8 cellular contexts compared by ENCODE assay signal in the genomic region with DNA sequence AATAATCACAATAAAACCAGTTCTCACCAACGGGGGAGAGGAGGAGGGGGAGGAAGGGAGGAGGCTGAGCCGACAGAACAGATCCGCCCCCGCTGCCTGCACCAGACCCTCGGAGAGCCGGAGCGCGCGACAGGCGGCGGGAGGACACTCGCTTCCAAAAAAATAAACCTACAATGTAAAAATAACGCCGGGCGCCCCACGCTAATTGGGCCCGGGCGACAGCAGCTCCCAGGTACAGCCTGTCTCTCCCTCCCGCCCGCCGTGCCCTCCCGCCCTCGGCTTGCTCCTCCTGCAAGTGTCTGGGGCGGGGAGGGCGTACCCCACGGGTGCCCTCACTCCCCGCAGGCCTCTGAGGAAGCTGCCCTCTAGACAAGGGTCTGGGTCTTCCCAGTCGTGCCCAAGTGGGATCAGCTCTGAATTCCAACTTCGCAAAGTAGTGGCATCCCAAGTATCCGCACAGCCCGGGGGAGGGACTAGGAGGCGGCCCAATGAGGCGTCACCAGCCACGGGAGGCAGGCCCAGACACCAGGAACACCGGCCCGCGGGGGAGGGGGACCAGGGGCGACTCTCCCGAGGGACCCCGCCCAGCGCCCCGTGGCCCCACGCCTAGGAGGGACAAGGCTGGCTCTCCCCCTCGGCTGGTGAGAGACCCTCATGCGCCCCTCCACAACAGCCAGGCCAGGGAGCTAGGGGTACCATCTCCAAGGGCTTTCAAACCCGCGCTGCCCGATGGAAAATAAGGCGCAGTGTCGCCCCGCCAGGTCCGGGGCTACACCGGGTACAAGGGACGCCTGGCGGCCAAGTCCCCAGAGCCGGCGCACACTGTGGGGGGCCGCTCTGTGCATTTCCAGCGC. TPM values are rescaled to one million over a fixed set of nuclear protein-coding genes. Genes with fewer than 3 reads are reported as not detected.
A peak's percentile ranks its signal among the peaks of the same experiment; 100 is the strongest.
DNase-seq lines count a peak whose midpoint lies in the region; ATAC-seq, FAIRE-seq and TF ChIP-seq lines count a peak whose summit lies in the region.

No MANE protein-coding gene starts in this region.

- no peaks in the 10 kb centered on the region for H3K36me3 ChIP-seq in HepG2 (replicated peaks in 1 of 2; ENCODE audit: control insufficient read depth in 1 of 2, insufficient read depth in 2 of 2, low read length in 2 of 2)

- TF ChIP-seq EP300 in A549 (IDR thresholded peaks at IDR 0.05) (no peak), HepG2 (IDR thresholded peaks at IDR 0.05; ENCODE audit: low read depth in 2 of 2, low read length in 2 of 2) (no peak), HepG2 (CRISPR knock-in tag; IDR thresholded peaks at IDR 0.05; ENCODE audit: borderline replicate concordance) (no peak)

- peak overlapping the region; percentile 72 for H3K9ac ChIP-seq in HepG2 (ENCODE audit: insufficient read depth, low read depth, low read length)

- H3K27me3 ChIP-seq in HepG2 (ENCODE audit: control insufficient read depth in 1 of 2, insufficient read depth in 2 of 2, low read length in 2 of 2), result peaks cover 4 to 17% of the 10 kb centered on the region in 2 experiments; a peak in 4 of 5 replicates

- DNase-seq in A549 (ENCODE audit: low read depth in 1 of 2, low spot score in 1 of 2), result peak; percentile 81 to 96
- peak; percentile 64 for DNase-seq in NCI-H345 treated with DMSO at 0.1 percent for 48 hours (lab: John Stamatoyannopoulos, UW; ENCODE audit: unreplicated experiment)
- peak; percentile 63 for DNase-seq in activated CD4-positive, alpha-beta T cell treated with anti-CD3 and anti-CD28 coated beads, Interleukin-2, amount 50 U/mL, for 1 hour
- peak; percentile 33 to 84 for DNase-seq in dermis microvascular lymphatic vessel endothelial cell (ENCODE audit: low read depth in 2 of 2)
- DNase-seq in HepG2 (ENCODE audit: low spot score), result peak; percentile 67
- DNase-seq in stimulated activated CD4-positive, alpha-beta T cell treated with anti-CD3 and anti-CD28 coated beads, Interleukin-2, amount 100 ng/mL, for 4 hours (ENCODE audit: low read depth), result peak; percentile 49

- in situ Hi-C loops in HepG2 (cut with HindIII; ENCODE audit: extremely low pct_ligation_motif_present, low pct_unique_long_range_greater_than_20kb), result loop anchor here (5.0 kb wide), 1 partner anchor 201 kb away; no protein-coding TSS in a partner anchor

- CTCF ChIA-PET in A549 (lab: Yijun Ruan, JAX), result interaction anchor here (0.7 to 1.4 kb wide), 8 partner anchors 12 to 205 kb away, joined by 3 to 4 read pairs (median 3); no protein-coding TSS in a partner anchor
- CTCF ChIA-PET in HepG2 (lab: Yijun Ruan, JAX; ENCODE audit: low intra/inter-chr PET ratio, low total read pairs), result no interaction called here

- TF ChIP-seq CTCF in A549 (IDR thresholded peaks at IDR 0.05), result no peak
- no peak; the same call in 1 of the 2 replicates for TF ChIP-seq CTCF in HepG2 (CRISPR knock-in tag; IDR thresholded peaks at IDR 0.05)

- 2% methylated on average over 39 of the region's 59 CpGs for WGBS in A549 (ENCODE audit: missing lambda C conversion rate)
- 0% methylated on average over 22 of the region's 59 CpGs for WGBS in HepG2 (ENCODE audit: low lambda C conversion rate)

- H4K20me1 ChIP-seq in HepG2 (ENCODE audit: insufficient read depth, low read length), result peaks cover 38% of the 10 kb centered on the region

- H3K4me3 ChIP-seq in A549 (peak overlapping the region; percentile 92), HepG2 (replicated peaks in 1 of 3; ENCODE audit: insufficient read depth in 1 of 3, low read depth in 2 of 3, low read length in 3 of 3) (peak overlapping the region; percentile 76 to 92 (median 88))

- no peak overlapping the region for H2AFZ ChIP-seq in HepG2 (ENCODE audit: low read length)

- POLR2A ChIA-PET in A549 (lab: Yijun Ruan, JAX), result interaction anchor here (0.7 to 1.2 kb wide), 4 partner anchors 48 to 177 kb away, joined by 3 to 4 read pairs (median 4); no protein-coding TSS in a partner anchor
- POLR2A ChIA-PET in HepG2 (lab: Yijun Ruan, JAX), result interaction anchor here (3.2 kb wide), 1 partner anchor 48 kb away, joined by 12 read pairs; no protein-coding TSS in a partner anchor

- intact Hi-C loops in HepG2 (cut with micrococcal nuclease; ENCODE audit: unreplicated experiment), result loop anchor here (2.0 to 10.0 kb wide), 4 partner anchors 52 to 208 kb away; no protein-coding TSS in a partner anchor

- H3K79me2 ChIP-seq in HepG2 (ENCODE audit: insufficient read depth, low read length), result peaks cover 46% of the 10 kb centered on the region

- H3K4me1 ChIP-seq in A549 (peaks cover 33% of the 10 kb centered on the region), HepG2 (ENCODE audit: insufficient read depth, low read length) (peaks cover 28% of the 10 kb centered on the region)

- no TSS peak for BruUV-seq in HepG2 (replicated peaks; lab: Mats Ljungman, UMichigan)

- H3K4me2 ChIP-seq in A549, result peak overlapping the region; percentile 92
- peak overlapping the region; percentile 83 for H3K4me2 ChIP-seq in HepG2 (ENCODE audit: low read depth, low read length)

- H3K27ac ChIP-seq in A549 (peak overlapping the region; percentile 89 to 99), HepG2 (ENCODE audit: extremely low read length, insufficient read depth, low read length) (peak overlapping the region; percentile 73)

- H3K9me3 ChIP-seq in A549, result no peaks in the 10 kb centered on the region
- no peaks in the 10 kb centered on the region for H3K9me3 ChIP-seq in HepG2 (ENCODE audit: low read length)

- TF ChIP-seq POLR2A in A549 (IDR thresholded peaks at IDR 0.05; ENCODE audit: low read length) (no peak), GM18505 (IDR thresholded peaks at IDR 0.05; ENCODE audit: borderline replicate concordance, extremely low read depth, insufficient read depth, insufficient read length) (peak; percentile 30), HepG2 (IDR thresholded peaks at IDR 0.05; ENCODE audit: insufficient read depth in 1 of 2, low read depth in 2 of 2, low read length in 2 of 2) (peak in 1 of 2 experiments; percentile 32; a peak in 1 of 4 replicates)

- TF ChIP-seq RAD21 in A549 (conservative IDR thresholded peaks at IDR 0.05 in 1 of 2, IDR thresholded peaks at IDR 0.05 in 1 of 2) (0 out of 5 replicates have a peak, but pooled peaks of 1 of the 2 experiments have one; percentile 7), HepG2 (CRISPR knock-in tag; IDR thresholded peaks at IDR 0.05) (no peak)

- peak; percentile 76 to 89 for ATAC-seq in A549
- ATAC-seq in GM18505 (IDR thresholded peaks at IDR 0.05; ENCODE audit: unreplicated experiment), result peak; percentile 27
- peak; percentile 39 for ATAC-seq in HG03066 (IDR thresholded peaks at IDR 0.05; ENCODE audit: low read depth, unreplicated experiment)
- peak; percentile 88 for ATAC-seq in HepG2

- FAIRE-seq in A549 (lab: Jason Lieb, UNC) (no peak), HepG2 (lab: Jason Lieb, UNC) (no peak)

TF ChIP-seq in A549, 52 proteins besides CTCF, POLR2A, EP300 and RAD21 (continues in another document):
- 0 out of 2 replicates have a peak, but pooled peaks have one; percentile 3 for TF ChIP-seq GATA3 (IDR thresholded peaks at IDR 0.05; ENCODE audit: borderline replicate concordance)
- no peak for TF ChIP-seq RCOR1 (IDR thresholded peaks at IDR 0.05; ENCODE audit: low read depth, low read length)
- 0 out of 5 replicates have a peak, but pooled peaks of 1 of the 2 experiments have one; percentile 12 for TF ChIP-seq JUN (IDR thresholded peaks at IDR 0.05)
- TF ChIP-seq SMC3 (IDR thresholded peaks at IDR 0.05), result 0 out of 3 replicates have a peak, but pooled peaks have one; percentile 7

RNA-seq across cellular contexts. Expression of gene NCOR2, which starts 1.0 kb away (rescaled TPM):
- polyA plus RNA-seq in A549 (2011; rRNA removed) (14.1 and 19.3 TPM in 2 replicates), A549 (2017; fragmentation: RNase III; extraction: RNeasy Plus Mini Kit Qiagen cat#74134 plus additional on column Dnase treatment) (151 to 170 TPM (median 160 TPM) in 3 replicates), HepG2 (2011; rRNA removed) (4.5 and 4.8 TPM in 2 replicates)
- 40.4 and 55.7 TPM in 2 replicates for polyA plus RNA-seq in A549 (2012; cell fraction: cytosol; rRNA removed)
- polyA plus RNA-seq in A549 (2012; cell fraction: nucleus; rRNA removed), result 206 and 232 TPM in 2 replicates
- 39.9 and 51.1 TPM in 2 replicates for polyA minus RNA-seq in A549 (2011; rRNA and poly(A)+ RNA removed)
- total RNA-seq in dermis microvascular lymphatic vessel endothelial cell (10.0 and 19.7 TPM in 2 replicates), HepG2 (2016; rRNA removed; fragmentation: Illumina TruSeq; extraction: Trizol) (5.7 and 6.1 TPM in 2 replicates)
- total RNA-seq in HepG2 (2016; cell fraction: cytosol; rRNA removed; fragmentation: Illumina TruSeq; extraction: Trizol; ENCODE audit: low read depth), result 10.5 and 12.4 TPM in 2 replicates
- 5.6 and 7.1 TPM in 2 replicates for total RNA-seq in HepG2 (2016; cell fraction: insoluble cytoplasmic fraction; rRNA removed; fragmentation: Illumina TruSeq; extraction: Trizol)
- 15.2 and 16.6 TPM in 2 replicates for total RNA-seq in HepG2 (2016; cell fraction: membrane; rRNA removed; fragmentation: Illumina TruSeq; extraction: Trizol)
- 12.4 and 13.1 TPM in 2 replicates for total RNA-seq in HepG2 (2016; cell fraction: nucleus; rRNA removed; fragmentation: Illumina TruSeq; extraction: Trizol)
- 2.8 and 4.1 TPM in 2 replicates for polyA plus RNA-seq in HepG2 (2011; cell fraction: cytosol; rRNA removed)
- polyA plus RNA-seq in HepG2 (2011; cell fraction: nucleus; rRNA removed), result 30.4 and 39.4 TPM in 2 replicates
- 32.8 and 41.1 TPM in 2 replicates for polyA plus RNA-seq in HepG2 (2012)
- 2.8 and 3.1 TPM in 2 replicates for polyA plus RNA-seq in HepG2 (2016; cell fraction: cytosol; fragmentation: Illumina TruSeq; extraction: Trizol; ENCODE audit: low read depth)
- polyA plus RNA-seq in HepG2 (2016; cell fraction: insoluble cytoplasmic fraction; fragmentation: Illumina TruSeq; extraction: Trizol; ENCODE audit: low read depth), result 17.3 and 24.8 TPM in 2 replicates
- polyA plus RNA-seq in HepG2 (2016; cell fraction: membrane; fragmentation: Illumina TruSeq; extraction: Trizol; ENCODE audit: low read depth), result 7.1 and 8.9 TPM in 2 replicates
- polyA plus RNA-seq in HepG2 (2016; cell fraction: nucleus; fragmentation: Illumina TruSeq; extraction: Trizol; ENCODE audit: insufficient read depth, low read depth), result 43.0 and 54.1 TPM in 2 replicates
- polyA minus RNA-seq in HepG2 (2011; rRNA and poly(A)+ RNA removed; ENCODE audit: low replicate concordance), result 21.9 and 23.2 TPM in 2 replicates
- polyA minus RNA-seq in HepG2 (2011; cell fraction: cytosol; rRNA and poly(A)+ RNA removed), result 16.5 and 17.0 TPM in 2 replicates
- 20.9 and 22.6 TPM in 2 replicates for polyA minus RNA-seq in HepG2 (2011; cell fraction: nucleus; rRNA and poly(A)+ RNA removed)

Comparison
In these comparisons a context has a peak if more than half of its experiments do, and no peak if none do; other contexts are left out.
1. Peak in every context shown above with its lines: DNase-seq, ATAC-seq, H3K4me3 ChIP-seq and H3K27ac ChIP-seq.
2. ATAC-seq: peak in every context shown above with its lines; median percentile 88 in HepG2; 82 in A549; 39 in HG03066; 27 in GM18505.